Comparison of ENCODE assay signal across 19 cellular contexts in the genomic region with DNA sequence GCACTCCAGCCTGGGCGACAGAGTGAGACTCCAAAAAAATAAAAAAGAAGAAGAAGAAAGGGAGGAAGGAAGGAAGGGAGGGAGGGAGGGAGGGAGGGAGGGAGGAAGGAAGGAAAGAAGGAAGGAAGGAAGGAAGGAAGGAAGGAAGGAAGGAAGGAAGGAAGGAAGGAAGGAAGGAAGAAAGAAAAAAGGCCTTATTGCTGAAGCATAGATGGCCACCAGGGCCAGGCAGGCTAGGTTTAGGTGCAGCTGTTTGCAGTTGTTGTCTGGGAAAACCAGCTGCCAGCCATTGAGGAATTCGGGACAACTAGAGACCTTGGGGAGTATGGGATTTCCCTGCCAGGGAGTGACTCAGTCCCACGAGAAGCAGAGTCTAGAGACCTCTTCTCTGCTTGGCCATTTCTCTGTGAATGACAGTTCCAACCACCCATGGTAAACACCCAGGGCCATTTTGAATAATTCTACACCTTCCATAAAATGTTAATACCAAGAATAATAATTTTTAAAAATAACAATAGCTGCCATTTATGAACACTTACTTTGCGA. TPM values are rescaled to one million over a fixed set of nuclear protein-coding genes. Genes with fewer than 3 reads are reported as not detected.
"Had no signal": no experiment of that assay in that cellular context is flagged by ENCODE, and none has a peak within 500 bp of the region (broad histone marks: within the 10 kb centered on the region; RNA-seq: fewer than 3 reads in every experiment).

No MANE protein-coding gene starts in this region.

- H3K27me3 ChIP-seq: brain microvascular endothelial cell, suprapubic skin, upper lobe of left lung had no signal

- DNase-seq: activated CD4-positive, alpha-beta T cell treated with anti-CD3 and anti-CD28 coated beads, Interleukin-2, amount 50 U/mL, for 4 hours; activated T-cell treated with anti-CD3 and anti-CD28 coated beads, Interleukin-2, amount 50 U/mL, for 1 hour; amygdala; brain microvascular endothelial cell; glutamatergic neuron; immature natural killer cell; left colon; mucosa of descending colon; stimulated activated CD4-positive, alpha-beta T cell treated with anti-CD3 and anti-CD28 coated beads, Interleukin-2, amount 100 ng/mL, for 24 hours; stimulated activated naive CD8-positive, alpha-beta T cell treated with anti-CD3 and anti-CD28 coated beads, Interleukin-15, Interleukin-2, amounts not matched to agents 100 U/mL and 50 U/mL, for 24 hours; upper lobe of left lung had no signal

- H3K27ac ChIP-seq: brain microvascular endothelial cell, suprapubic skin had no signal

- H3K9me3 ChIP-seq: mucosa of descending colon, suprapubic skin, upper lobe of left lung had no signal

- H3K4me3 ChIP-seq: mucosa of descending colon, suprapubic skin, upper lobe of left lung had no signal

- H3K36me3 ChIP-seq: brain microvascular endothelial cell, suprapubic skin, upper lobe of left lung had no signal

- ATAC-seq: activated naive CD4-positive, alpha-beta T cell treated with anti-CD3 and anti-CD28 coated beads, Interleukin-2, amount 50 U/mL, for 72 hours; left colon; mucosa of descending colon; natural killer cell treated with Interleukin-12 subunit alpha and Interleukin-12 subunit beta and Interleukin-15 and Interleukin-18, amount 100 ng/mL, for 72 hours; sciatic nerve; stimulated activated naive CD8-positive, alpha-beta T cell treated with anti-CD3 and anti-CD28 coated beads, Interleukin-15, Interleukin-2, amounts not matched to agents 100 U/mL and 50 U/mL, for 24 hours had no signal

RNA-seq across cellular contexts. Expression of a gene that starts 31.0 kb away (rescaled TPM):
- total RNA-seq: activated naive CD4-positive, alpha-beta T cell treated with anti-CD3 and anti-CD28 coated beads, Interleukin-2, amount 50 U/mL, for 72 hours; cerebellum; fibroblast of villous mesenchyme; natural killer cell treated with Interleukin-12 subunit alpha and Interleukin-12 subunit beta and Interleukin-15 and Interleukin-18, amount 100 ng/mL, for 72 hours; pulmonary artery endothelial cell; T-helper 2 cell treated with Interferon-gamma antibody and Interleukin-4, amounts not matched to agents 100 ng/mL and 5 ng/mL, for 36 hours had no signal
- polyA plus RNA-seq: immature natural killer cell had no signal
